In the genomic region with DNA sequence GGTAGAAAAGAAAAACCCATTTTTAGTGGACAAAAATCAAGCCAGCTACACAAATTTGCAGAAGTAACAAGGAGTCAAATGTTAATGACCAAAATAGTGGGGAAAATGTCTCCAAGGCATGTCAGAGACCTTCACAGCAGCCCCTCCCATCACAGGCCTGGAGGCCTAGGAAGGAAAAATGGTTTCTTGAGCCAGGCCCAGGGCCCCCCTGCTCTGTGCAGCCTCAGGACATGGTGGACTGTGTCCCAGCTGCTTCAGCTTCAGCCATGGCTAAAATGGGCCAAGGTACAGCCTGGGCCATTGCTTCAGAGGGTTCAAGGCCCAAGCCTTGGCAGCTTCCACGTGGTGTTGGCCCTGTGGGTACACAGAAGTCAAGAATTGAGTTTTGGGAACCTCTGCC, we compare ENCODE assay signal across 8 cellular contexts.
"Had no signal": no experiment of that assay in that cellular context is flagged by ENCODE, and none has a peak within 500 bp of the region (broad histone marks: within the 10 kb centered on the region; RNA-seq: fewer than 3 reads in every experiment).

No MANE protein-coding gene starts in this region.

- H3K4me1 ChIP-seq: HAP-1 had no signal

- H3K27ac Mint-ChIP-seq: GM23338, H9, HFFc6 had no signal

- H3K4me3 Mint-ChIP-seq: GM23338, H9, HFFc6 had no signal

- H3K27ac ChIP-seq: GM23248 had no signal

- H3K4me3 ChIP-seq: GM23248, GM23338, HAP-1 had no signal

- H3K4me1 Mint-ChIP-seq: GM23338, H9 had no signal

- DNase-seq: GM23248, GOT3, H7, H9, HCEC 1CT, HFFc6 had no signal

- H3K36me3 ChIP-seq: HAP-1 had no signal

- H3K9me3 ChIP-seq: HAP-1 had no signal
